Comparison of ENCODE assay signal across 1 cellular context in the genomic region with DNA sequence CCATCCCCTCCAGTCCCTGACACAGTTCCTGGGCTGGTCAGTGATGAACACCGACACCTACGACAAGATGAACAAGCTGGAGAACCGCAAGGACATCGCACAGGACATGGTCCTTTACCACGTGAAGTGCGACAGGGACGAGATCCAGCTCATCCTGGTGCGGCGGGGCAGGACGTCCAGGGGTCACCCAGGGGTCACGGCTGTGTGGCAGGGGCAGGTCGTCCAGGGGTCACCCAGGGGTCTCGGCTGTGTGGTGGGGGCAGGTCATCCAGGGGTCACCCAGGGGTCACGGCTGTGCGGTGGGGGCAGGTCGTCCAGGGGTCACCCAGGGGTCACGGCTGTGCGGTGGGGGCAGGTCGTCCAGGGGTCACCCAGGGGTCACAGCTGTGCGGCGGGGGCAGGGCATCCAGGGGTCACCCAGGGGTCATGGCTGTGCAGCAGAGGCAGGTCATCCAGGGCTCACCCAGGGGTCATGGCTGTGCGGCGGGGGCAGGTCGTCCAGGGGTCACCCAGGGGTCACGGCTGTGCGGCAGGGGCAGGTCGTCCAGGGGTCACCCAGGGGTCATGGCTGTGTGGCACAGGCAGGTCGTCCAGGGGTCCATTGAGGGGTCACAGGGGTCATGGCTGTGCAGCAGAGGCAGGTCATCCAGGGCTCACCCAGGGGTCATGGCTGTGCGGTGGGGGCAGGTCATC.
TF ChIP-seq lines count a peak whose summit lies in the region.

No MANE protein-coding gene starts in this region.

TF ChIP-seq in SK-N-SH treated with all-trans-retinoic acid at 6 μM for 48 hours, 23 proteins besides CTCF, POLR2A, EP300 and RAD21 (continued from another document):
- TF ChIP-seq, protein P1, sequence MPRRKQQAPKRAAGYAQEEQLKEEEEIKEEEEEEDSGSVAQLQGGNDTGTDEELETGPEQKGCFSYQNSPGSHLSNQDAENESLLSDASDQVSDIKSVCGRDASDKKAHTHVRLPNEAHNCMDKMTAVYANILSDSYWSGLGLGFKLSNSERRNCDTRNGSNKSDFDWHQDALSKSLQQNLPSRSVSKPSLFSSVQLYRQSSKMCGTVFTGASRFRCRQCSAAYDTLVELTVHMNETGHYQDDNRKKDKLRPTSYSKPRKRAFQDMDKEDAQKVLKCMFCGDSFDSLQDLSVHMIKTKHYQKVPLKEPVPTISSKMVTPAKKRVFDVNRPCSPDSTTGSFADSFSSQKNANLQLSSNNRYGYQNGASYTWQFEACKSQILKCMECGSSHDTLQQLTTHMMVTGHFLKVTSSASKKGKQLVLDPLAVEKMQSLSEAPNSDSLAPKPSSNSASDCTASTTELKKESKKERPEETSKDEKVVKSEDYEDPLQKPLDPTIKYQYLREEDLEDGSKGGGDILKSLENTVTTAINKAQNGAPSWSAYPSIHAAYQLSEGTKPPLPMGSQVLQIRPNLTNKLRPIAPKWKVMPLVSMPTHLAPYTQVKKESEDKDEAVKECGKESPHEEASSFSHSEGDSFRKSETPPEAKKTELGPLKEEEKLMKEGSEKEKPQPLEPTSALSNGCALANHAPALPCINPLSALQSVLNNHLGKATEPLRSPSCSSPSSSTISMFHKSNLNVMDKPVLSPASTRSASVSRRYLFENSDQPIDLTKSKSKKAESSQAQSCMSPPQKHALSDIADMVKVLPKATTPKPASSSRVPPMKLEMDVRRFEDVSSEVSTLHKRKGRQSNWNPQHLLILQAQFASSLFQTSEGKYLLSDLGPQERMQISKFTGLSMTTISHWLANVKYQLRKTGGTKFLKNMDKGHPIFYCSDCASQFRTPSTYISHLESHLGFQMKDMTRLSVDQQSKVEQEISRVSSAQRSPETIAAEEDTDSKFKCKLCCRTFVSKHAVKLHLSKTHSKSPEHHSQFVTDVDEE (CRISPR knock-in tag; IDR thresholded peaks at IDR 0.05): no peak
- TF ChIP-seq TOX (CRISPR knock-in tag; IDR thresholded peaks at IDR 0.05; ENCODE audit: borderline replicate concordance) (no peak), ZNF565 (CRISPR knock-in tag; conservative IDR thresholded peaks at IDR 0.05; ENCODE audit: low read depth) (no peak)
